In genomic region chr3:111761309-111761795, GRCh38 we compare ENCODE assay signal across 8 cellular contexts.
A peak's percentile ranks its signal among the peaks of the same experiment; 100 is the strongest.
DNase-seq lines count a peak whose midpoint lies in the region; ATAC-seq and TF ChIP-seq lines count a peak whose summit lies in the region.

No MANE protein-coding gene starts in this region.

- no peaks in the 10 kb centered on the region for H3K4me1 Mint-ChIP-seq in immature natural killer cell

- H3K9me3 ChIP-seq in mucosa of rectum (ENCODE audit: control insufficient read depth in 2 of 2, low read length in 2 of 2) = no peaks in the 10 kb centered on the region

- H3K36me3 ChIP-seq in mucosa of rectum (ENCODE audit: control insufficient read depth in 2 of 2, insufficient read depth in 2 of 2, low read length in 2 of 2) = no peaks in the 10 kb centered on the region

- no peaks in the 10 kb centered on the region for H3K9me3 Mint-ChIP-seq in immature natural killer cell

- H3K4me1 ChIP-seq in mucosa of rectum (ENCODE audit: control insufficient read depth in 2 of 2, insufficient read depth in 2 of 2, low read length in 2 of 2) = peaks cover 0 to 7% of the 10 kb centered on the region in 2 donors

- H3K27ac ChIP-seq in mucosa of rectum (ENCODE audit: low read depth in 2 of 2, low read length in 2 of 2) = peak overlapping the region; percentile 45 to 64

- H3K9ac ChIP-seq in mucosa of rectum (ENCODE audit: low read depth in 1 of 2, low read length in 2 of 2) = no peak overlapping the region

- peak; percentile 29 for DNase-seq in AG09319 (ENCODE audit: extremely low read depth, low read depth)
- DNase-seq in HFF-Myc (ENCODE audit: extremely low read depth, low read depth) = peak; percentile 79
- DNase-seq in brain pericyte (ENCODE audit: low read depth, low spot score) = peak; percentile 37
- DNase-seq in immature natural killer cell = no peak
- no peak for DNase-seq in HuH-7 (ENCODE audit: low spot score)
- DNase-seq in islet precursor cell = no peak

- no peak for ATAC-seq in GM21447 (IDR thresholded peaks at IDR 0.05; ENCODE audit: unreplicated experiment)

- no peaks in the 10 kb centered on the region for H3K27me3 ChIP-seq in mucosa of rectum (ENCODE audit: control insufficient read depth in 2 of 2, insufficient read depth in 2 of 2, low read length in 2 of 2)

- no peak overlapping the region for H3K27ac Mint-ChIP-seq in immature natural killer cell

- H3K4me3 Mint-ChIP-seq in immature natural killer cell = no peak overlapping the region

- no peaks in the 10 kb centered on the region for H3K27me3 Mint-ChIP-seq in immature natural killer cell (ENCODE audit: low read depth in 3 of 3)

- peaks cover 0 to 5% (median 4%) of the 10 kb centered on the region in 3 donors for H3K36me3 Mint-ChIP-seq in immature natural killer cell

- no peak overlapping the region for H3K4me3 ChIP-seq in HFF-Myc (replicated peaks; ENCODE audit: low read depth, low read length)
- no peak overlapping the region for H3K4me3 ChIP-seq in mucosa of rectum (ENCODE audit: low read length in 2 of 2)

- TF ChIP-seq CTCF in AG09319 (IDR thresholded peaks at IDR 0.05; ENCODE audit: low read depth, low read length) (no peak), HFF-Myc (IDR thresholded peaks at IDR 0.05; ENCODE audit: low read depth, low read length, missing control alignments) (no peak)

Comparison
In these comparisons a context has a peak if more than half of its experiments do, and no peak if none do; other contexts are left out.
1. DNase-seq: peak in AG09319 (single experiment), HFF-Myc (single experiment) and brain pericyte (single experiment); none in immature natural killer cell (0 of 3), HuH-7 (single experiment) and islet precursor cell (single experiment).